ENCODE assay signal across 24 cellular contexts in the genomic region with DNA sequence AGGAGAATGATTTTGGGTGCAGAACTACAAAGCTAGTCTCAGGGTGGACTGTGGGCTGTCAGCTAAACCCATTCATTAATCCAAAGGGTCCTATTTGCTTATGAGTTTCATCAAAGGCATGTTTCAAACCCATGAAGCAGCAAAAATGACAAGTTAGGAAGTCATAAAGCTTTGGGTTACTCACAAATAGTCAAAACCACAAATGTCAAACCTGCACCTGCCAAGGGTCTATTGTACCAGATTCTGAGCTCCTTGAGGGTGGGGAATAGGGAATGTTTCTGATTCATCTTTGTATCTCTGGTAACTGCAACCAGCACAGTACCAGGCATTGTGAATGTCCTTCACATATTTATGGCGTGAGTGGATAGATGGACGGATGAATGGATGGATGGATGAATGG.
DNase-seq lines count a peak whose midpoint lies in the region; ATAC-seq and TF ChIP-seq lines count a peak whose summit lies in the region.
"Had no signal": no experiment of that assay in that cellular context is flagged by ENCODE, and none has a peak within 500 bp of the region (broad histone marks: within the 10 kb centered on the region; RNA-seq: fewer than 3 reads in every experiment).

No MANE protein-coding gene starts in this region.

- DNase-seq in activated CD8-positive, alpha-beta T cell treated with anti-CD3 and anti-CD28 coated beads for 36 hours: no peak
- DNase-seq in activated CD8-positive, alpha-beta T cell treated with anti-CD3 and anti-CD28 coated beads, Interleukin-2, amount 10 ng/mL, durations not matched to agents 7 days and 5 days: no peak
- no peak for DNase-seq in CD8-positive, alpha-beta T cell
- no peak for DNase-seq in activated CD4-positive, alpha-beta memory T cell treated with anti-CD3 and anti-CD28 coated beads, Interleukin-2, amount 10 ng/mL, durations not matched to agents 7 days and 5 days
- no peak for DNase-seq in natural killer cell treated with Interleukin-12 subunit alpha and Interleukin-12 subunit beta and Interleukin-15 and Interleukin-18, amount 100 ng/mL, for 72 hours (ENCODE audit: low spot score)
- no peak for DNase-seq in occipital lobe (lab: John Stamatoyannopoulos, UW)
- DNase-seq: activated CD4-positive, alpha-beta T cell treated with anti-CD3 and anti-CD28 coated beads, Interleukin-2, amount 50 U/mL, for 48 hours; aorta; caudate nucleus; DMS53; foreskin fibroblast; GOT3; hippocampal formation; MG63; NCI-H1436 treated with DMSO at 0.1 percent for 48 hours; SHP77 had no signal

- no peak overlapping the region for H3K4me3 ChIP-seq in CD8-positive, alpha-beta T cell (ENCODE audit: low read depth, low read length)
- H3K4me3 ChIP-seq: GM12878, lung, MG63, smooth muscle cell had no signal

- peaks cover 72% of the 10 kb centered on the region for H3K4me1 Mint-ChIP-seq in activated CD8-positive, alpha-beta T cell treated with anti-CD3 and anti-CD28 coated beads for 36 hours (ENCODE audit: low read depth)
- peaks cover 75% of the 10 kb centered on the region for H3K4me1 Mint-ChIP-seq in activated CD8-positive, alpha-beta T cell treated with anti-CD3 and anti-CD28 coated beads, Interleukin-2, amount 10 ng/mL, durations not matched to agents 7 days and 5 days (ENCODE audit: low read depth)
- peaks cover 70% of the 10 kb centered on the region for H3K4me1 Mint-ChIP-seq in CD8-positive, alpha-beta T cell (ENCODE audit: low read depth)
- peaks cover 90% of the 10 kb centered on the region for H3K4me1 Mint-ChIP-seq in activated CD4-positive, alpha-beta memory T cell treated with anti-CD3 and anti-CD28 coated beads, Interleukin-2, amount 10 ng/mL, durations not matched to agents 7 days and 5 days
- peaks cover 50 to 60% of the 10 kb centered on the region in 2 donors for H3K4me1 Mint-ChIP-seq in natural killer cell treated with Interleukin-12 subunit alpha and Interleukin-12 subunit beta and Interleukin-15 and Interleukin-18, amount 100 ng/mL, for 72 hours (ENCODE audit: low read depth in 2 of 2)

- intact Hi-C loops in activated CD8-positive, alpha-beta T cell treated with anti-CD3 and anti-CD28 coated beads for 36 hours (cut with micrococcal nuclease): no loop called here
- intact Hi-C loops in CD8-positive, alpha-beta T cell (cut with DNase I, micrococcal nuclease): no loop called here

- peak overlapping the region; percentile 2 for H3K4me3 Mint-ChIP-seq in activated CD8-positive, alpha-beta T cell treated with anti-CD3 and anti-CD28 coated beads for 36 hours
- H3K4me3 Mint-ChIP-seq in activated CD8-positive, alpha-beta T cell treated with anti-CD3 and anti-CD28 coated beads, Interleukin-2, amount 10 ng/mL, durations not matched to agents 7 days and 5 days: no peak overlapping the region
- peak overlapping the region; percentile 50 for H3K4me3 Mint-ChIP-seq in CD8-positive, alpha-beta T cell
- H3K4me3 Mint-ChIP-seq in activated CD4-positive, alpha-beta memory T cell treated with anti-CD3 and anti-CD28 coated beads, Interleukin-2, amount 10 ng/mL, durations not matched to agents 7 days and 5 days: peak overlapping the region; percentile 35
- peak overlapping the region; percentile 48 for H3K4me3 Mint-ChIP-seq in natural killer cell treated with Interleukin-12 subunit alpha and Interleukin-12 subunit beta and Interleukin-15 and Interleukin-18, amount 100 ng/mL, for 72 hours
- H3K4me3 Mint-ChIP-seq: CD14-positive monocyte had no signal

- peak; percentile 22 for ATAC-seq in activated CD8-positive, alpha-beta T cell treated with anti-CD3 and anti-CD28 coated beads for 36 hours
- no peak for ATAC-seq in activated CD8-positive, alpha-beta T cell treated with anti-CD3 and anti-CD28 coated beads, Interleukin-2, amount 10 ng/mL, durations not matched to agents 7 days and 5 days
- no peak for ATAC-seq in CD8-positive, alpha-beta T cell
- ATAC-seq in natural killer cell treated with Interleukin-12 subunit alpha and Interleukin-12 subunit beta and Interleukin-15 and Interleukin-18, amount 100 ng/mL, for 72 hours: no peak
- no peak for ATAC-seq in GM21515 (IDR thresholded peaks at IDR 0.05; ENCODE audit: unreplicated experiment)
- ATAC-seq in HG02759 (IDR thresholded peaks at IDR 0.05; ENCODE audit: unreplicated experiment): no peak

- H3K27ac Mint-ChIP-seq in activated CD8-positive, alpha-beta T cell treated with anti-CD3 and anti-CD28 coated beads for 36 hours: peak overlapping the region; percentile 72
- no peak overlapping the region for H3K27ac Mint-ChIP-seq in activated CD8-positive, alpha-beta T cell treated with anti-CD3 and anti-CD28 coated beads, Interleukin-2, amount 10 ng/mL, durations not matched to agents 7 days and 5 days
- H3K27ac Mint-ChIP-seq in CD8-positive, alpha-beta T cell: peak overlapping the region; percentile 79
- peak overlapping the region; percentile 81 for H3K27ac Mint-ChIP-seq in activated CD4-positive, alpha-beta memory T cell treated with anti-CD3 and anti-CD28 coated beads, Interleukin-2, amount 10 ng/mL, durations not matched to agents 7 days and 5 days
- H3K27ac Mint-ChIP-seq in natural killer cell treated with Interleukin-12 subunit alpha and Interleukin-12 subunit beta and Interleukin-15 and Interleukin-18, amount 100 ng/mL, for 72 hours: peak overlapping the region in 1 of 2 donors; percentile 38
- H3K27ac Mint-ChIP-seq: CD14-positive monocyte had no signal

- H3K4me1 ChIP-seq in CD8-positive, alpha-beta T cell (ENCODE audit: insufficient read depth, low read length): peaks cover 25% of the 10 kb centered on the region

- no peak overlapping the region for H3K27ac ChIP-seq in CD8-positive, alpha-beta T cell (ENCODE audit: low read depth, low read length)
- H3K27ac ChIP-seq: epithelial cell of prostate had no signal

- H3K36me3 ChIP-seq in CD8-positive, alpha-beta T cell (ENCODE audit: insufficient read depth, low read length): no peaks in the 10 kb centered on the region
- H3K36me3 ChIP-seq: MG63 had no signal

- CTCF ChIA-PET in activated CD8-positive, alpha-beta T cell treated with anti-CD3 and anti-CD28 coated beads for 36 hours (lab: Charles Lee): interaction anchor here (0.8 to 1.5 kb wide), 2 partner anchors 15 to 33 kb away, joined by 3 to 5 read pairs; no protein-coding TSS in a partner anchor
- CTCF ChIA-PET in activated CD8-positive, alpha-beta T cell treated with anti-CD3 and anti-CD28 coated beads, Interleukin-2, amount 10 ng/mL, durations not matched to agents 7 days and 5 days (lab: Charles Lee): interaction anchor here (1.5 to 4.8 kb wide), 2 partner anchors 11 to 318 kb away, joined by 4 to 26 read pairs; a partner anchor contains a TSS
- CTCF ChIA-PET in CD8-positive, alpha-beta T cell (lab: Charles Lee): interaction anchor here (1.1 to 1.6 kb wide), 3 partner anchors 11 to 22 kb away, joined by 3 read pairs; no protein-coding TSS in a partner anchor
- CTCF ChIA-PET in activated CD4-positive, alpha-beta memory T cell treated with anti-CD3 and anti-CD28 coated beads, Interleukin-2, amount 10 ng/mL, durations not matched to agents 7 days and 5 days (lab: Charles Lee): interaction anchor here (1.0 to 3.2 kb wide), 4 partner anchors 11 to 320 kb away, joined by 3 to 22 read pairs (median 7); no protein-coding TSS in a partner anchor

- POLR2A ChIA-PET in activated CD8-positive, alpha-beta T cell treated with anti-CD3 and anti-CD28 coated beads for 36 hours (lab: Charles Lee): interaction anchor here (1.4 to 2.1 kb wide), 2 partner anchors 13 to 14 kb away, joined by 3 to 8 read pairs; no protein-coding TSS in a partner anchor
- POLR2A ChIA-PET in activated CD8-positive, alpha-beta T cell treated with anti-CD3 and anti-CD28 coated beads, Interleukin-2, amount 10 ng/mL, durations not matched to agents 7 days and 5 days (lab: Charles Lee): no interaction called here
- POLR2A ChIA-PET in CD8-positive, alpha-beta T cell (lab: Charles Lee): no interaction called here
- POLR2A ChIA-PET in activated CD4-positive, alpha-beta memory T cell treated with anti-CD3 and anti-CD28 coated beads, Interleukin-2, amount 10 ng/mL, durations not matched to agents 7 days and 5 days (lab: Charles Lee): interaction anchor here (0.9 to 6.7 kb wide), 9 partner anchors 14 to 505 kb away, joined by 3 to 135 read pairs (median 7); a partner anchor contains a TSS

- H3K9me3 ChIP-seq in CD8-positive, alpha-beta T cell (ENCODE audit: low read length): no peaks in the 10 kb centered on the region
- H3K9me3 ChIP-seq: MG63 had no signal

- TF ChIP-seq CTCF in activated CD8-positive, alpha-beta T cell treated with anti-CD3 and anti-CD28 coated beads for 36 hours (IDR thresholded peaks at IDR 0.05): no peak
- no peak for TF ChIP-seq CTCF in CD8-positive, alpha-beta T cell (IDR thresholded peaks at IDR 0.05)

- H3K36me3 Mint-ChIP-seq in activated CD8-positive, alpha-beta T cell treated with anti-CD3 and anti-CD28 coated beads for 36 hours (ENCODE audit: low read depth): no peaks in the 10 kb centered on the region
- H3K36me3 Mint-ChIP-seq in activated CD8-positive, alpha-beta T cell treated with anti-CD3 and anti-CD28 coated beads, Interleukin-2, amount 10 ng/mL, durations not matched to agents 7 days and 5 days (ENCODE audit: low read depth): no peaks in the 10 kb centered on the region
- H3K36me3 Mint-ChIP-seq in CD8-positive, alpha-beta T cell: no peaks in the 10 kb centered on the region
- H3K36me3 Mint-ChIP-seq in activated CD4-positive, alpha-beta memory T cell treated with anti-CD3 and anti-CD28 coated beads, Interleukin-2, amount 10 ng/mL, durations not matched to agents 7 days and 5 days (ENCODE audit: low read depth): peaks cover 8% of the 10 kb centered on the region
- H3K36me3 Mint-ChIP-seq in natural killer cell treated with Interleukin-12 subunit alpha and Interleukin-12 subunit beta and Interleukin-15 and Interleukin-18, amount 100 ng/mL, for 72 hours: no peaks in the 10 kb centered on the region
- H3K36me3 Mint-ChIP-seq: CD14-positive monocyte, IgD-negative memory B cell had no signal

- peaks cover 25% of the 10 kb centered on the region for H3K27me3 Mint-ChIP-seq in activated CD8-positive, alpha-beta T cell treated with anti-CD3 and anti-CD28 coated beads for 36 hours
- H3K27me3 Mint-ChIP-seq in activated CD8-positive, alpha-beta T cell treated with anti-CD3 and anti-CD28 coated beads, Interleukin-2, amount 10 ng/mL, durations not matched to agents 7 days and 5 days (ENCODE audit: low read depth): peaks cover 12% of the 10 kb centered on the region
- H3K27me3 Mint-ChIP-seq in CD8-positive, alpha-beta T cell (ENCODE audit: low read depth): peaks cover 9% of the 10 kb centered on the region
- H3K27me3 Mint-ChIP-seq in activated CD4-positive, alpha-beta memory T cell treated with anti-CD3 and anti-CD28 coated beads, Interleukin-2, amount 10 ng/mL, durations not matched to agents 7 days and 5 days: no peaks in the 10 kb centered on the region
- peaks cover 0 to 4% of the 10 kb centered on the region in 2 donors for H3K27me3 Mint-ChIP-seq in natural killer cell treated with Interleukin-12 subunit alpha and Interleukin-12 subunit beta and Interleukin-15 and Interleukin-18, amount 100 ng/mL, for 72 hours

- H3K27me3 ChIP-seq in CD8-positive, alpha-beta T cell (ENCODE audit: insufficient read depth, low read length): no peaks in the 10 kb centered on the region
- H3K27me3 ChIP-seq: MG63 had no signal

- H3K9me3 Mint-ChIP-seq in activated CD8-positive, alpha-beta T cell treated with anti-CD3 and anti-CD28 coated beads for 36 hours: no peaks in the 10 kb centered on the region
- H3K9me3 Mint-ChIP-seq in activated CD8-positive, alpha-beta T cell treated with anti-CD3 and anti-CD28 coated beads, Interleukin-2, amount 10 ng/mL, durations not matched to agents 7 days and 5 days (ENCODE audit: insufficient read depth): no peaks in the 10 kb centered on the region
- H3K9me3 Mint-ChIP-seq in CD8-positive, alpha-beta T cell: no peaks in the 10 kb centered on the region
- no peaks in the 10 kb centered on the region for H3K9me3 Mint-ChIP-seq in activated CD4-positive, alpha-beta memory T cell treated with anti-CD3 and anti-CD28 coated beads, Interleukin-2, amount 10 ng/mL, durations not matched to agents 7 days and 5 days
- no peaks in the 10 kb centered on the region for H3K9me3 Mint-ChIP-seq in natural killer cell treated with Interleukin-12 subunit alpha and Interleukin-12 subunit beta and Interleukin-15 and Interleukin-18, amount 100 ng/mL, for 72 hours

Comparison
In these comparisons a context has a peak if more than half of its experiments do, and no peak if none do; other contexts are left out.
1. POLR2A ChIA-PET loops: an anchor here in activated CD8-positive, alpha-beta T cell treated with anti-CD3 and anti-CD28 coated beads for 36 hours (1.4 to 2.1 kb wide) and activated CD4-positive, alpha-beta memory T cell treated with anti-CD3 and anti-CD28 coated beads, Interleukin-2, amount 10 ng/mL, durations not matched to agents 7 days and 5 days (0.9 to 6.7 kb wide); none called in activated CD8-positive, alpha-beta T cell treated with anti-CD3 and anti-CD28 coated beads, Interleukin-2, amount 10 ng/mL, durations not matched to agents 7 days and 5 days and CD8-positive, alpha-beta T cell.